8 cellular contexts compared by ENCODE assay signal in genomic region chr15:39624806-39625205, GRCh38. TPM values are rescaled to one million over a fixed set of nuclear protein-coding genes. Genes with fewer than 3 reads are reported as not detected.
DNase-seq lines count a peak whose midpoint lies in the region; ATAC-seq and TF ChIP-seq lines count a peak whose summit lies in the region.

No MANE protein-coding gene starts in this region.

- ATAC-seq in HG02610 (IDR thresholded peaks at IDR 0.05; ENCODE audit: unreplicated experiment) (peak; percentile 43), mucosa of descending colon (peak; percentile 57)

- POLR2A ChIA-PET in AG04450 (lab: Yijun Ruan, JAX): interaction anchor here (1.6 kb wide), 1 partner anchor 25 kb away, joined by 3 read pairs; no protein-coding TSS in a partner anchor

- CTCF ChIA-PET in AG04450 (lab: Charles Lee): interaction anchor here (0.8 to 1.2 kb wide), 3 partner anchors 10 to 61 kb away, joined by 3 read pairs; no protein-coding TSS in a partner anchor

- peaks cover 58% of the 10 kb centered on the region for H3K4me1 ChIP-seq in mucosa of descending colon (ENCODE audit: low read depth)

- no peaks in the 10 kb centered on the region for H3K27me3 ChIP-seq in AG04450 (ENCODE audit: control insufficient read depth, insufficient read depth, low read length)

- no peaks in the 10 kb centered on the region for H3K36me3 ChIP-seq in mucosa of descending colon (ENCODE audit: low read depth)

- H3K9me3 ChIP-seq in AG04450 (ENCODE audit: control insufficient read depth, insufficient read depth, low read length) (no peaks in the 10 kb centered on the region; the same call in 1 of the 2 replicates), mucosa of descending colon (no peaks in the 10 kb centered on the region)

- peak overlapping the region; percentile 69 for H3K27ac ChIP-seq in AG04450 (ENCODE audit: low read depth, low read length)

- TF ChIP-seq CTCF in AG04450 (IDR thresholded peaks at IDR 0.05; ENCODE audit: low read depth, low read length) (no peak), mucosa of descending colon (IDR thresholded peaks at IDR 0.05) (no peak)

- H3K4me3 ChIP-seq in AG04450 (ENCODE audit: low read depth, low read length) (no peak overlapping the region), mucosa of descending colon (no peak overlapping the region)

- intact Hi-C loops in mucosa of descending colon (cut with DNase I, micrococcal nuclease): no loop called here

- DNase-seq in AG04450 (ENCODE audit: low read depth, low spot score) (peak; percentile 72), UCSD-AML1 (lab: John Stamatoyannopoulos, UW; ENCODE audit: unreplicated experiment) (peak; percentile 24), mucosa of descending colon (peak; percentile 64 to 71 (median 70)), stromal cell of bone marrow (ENCODE audit: low read depth) (peak; percentile 86), NCI-H82 treated with DMSO at 0.1 percent for 48 hours (lab: John Stamatoyannopoulos, UW; ENCODE audit: unreplicated experiment) (no peak), NCI-H2196 (lab: John Stamatoyannopoulos, UW; ENCODE audit: unreplicated experiment) (no peak)
- DNase-seq in central memory CD4-positive, alpha-beta T cell: peak; percentile 84

RNA-seq across cellular contexts. Expression of gene THBS1, which starts 43.9 kb away (rescaled TPM):
- 686 and 1,024 TPM in 2 replicates for polyA plus RNA-seq in AG04450 (2011; rRNA removed)
- 4,780 and 6,626 TPM in 2 replicates for polyA minus RNA-seq in AG04450 (2011; rRNA and poly(A)+ RNA removed)
- 100 to 1,000 TPM; 209 to 356 (median 288) TPM for total RNA-seq in mucosa of descending colon

Comparison
In these comparisons a context has a peak if more than half of its experiments do, and no peak if none do; other contexts are left out.
1. DNase-seq: peak in AG04450 (single experiment), UCSD-AML1 (single experiment), central memory CD4-positive, alpha-beta T cell (single experiment), mucosa of descending colon (3 of 3) and stromal cell of bone marrow (single experiment); none in NCI-H82 treated with DMSO at 0.1 percent for 48 hours (single experiment) and NCI-H2196 (single experiment).